2 cellular contexts compared by ENCODE assay signal in the genomic region with DNA sequence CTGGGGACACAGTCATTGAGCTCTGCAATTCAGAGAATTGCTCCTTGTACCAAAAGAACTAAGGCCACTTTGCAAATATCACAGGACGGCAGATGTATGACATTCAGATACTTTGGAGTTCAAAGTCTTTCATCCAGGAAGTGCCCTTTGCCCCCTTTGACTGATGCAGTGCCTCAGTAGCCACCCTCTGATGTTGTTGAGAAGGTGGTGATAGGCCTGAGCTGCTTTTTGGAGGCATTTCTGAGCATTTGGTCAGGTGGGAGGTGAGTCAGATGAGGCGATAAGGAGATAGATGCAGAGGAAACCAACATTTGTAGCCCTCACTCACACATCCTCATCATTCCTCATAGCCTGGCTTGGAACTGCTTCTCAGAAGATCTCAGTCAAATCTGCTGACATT.
TF ChIP-seq lines count a peak whose summit lies in the region.

No MANE protein-coding gene starts in this region.

TF ChIP-seq in IMR-90, 13 proteins besides CTCF, POLR2A, EP300 and RAD21 (continued from another document):
- TF ChIP-seq, protein P1, sequence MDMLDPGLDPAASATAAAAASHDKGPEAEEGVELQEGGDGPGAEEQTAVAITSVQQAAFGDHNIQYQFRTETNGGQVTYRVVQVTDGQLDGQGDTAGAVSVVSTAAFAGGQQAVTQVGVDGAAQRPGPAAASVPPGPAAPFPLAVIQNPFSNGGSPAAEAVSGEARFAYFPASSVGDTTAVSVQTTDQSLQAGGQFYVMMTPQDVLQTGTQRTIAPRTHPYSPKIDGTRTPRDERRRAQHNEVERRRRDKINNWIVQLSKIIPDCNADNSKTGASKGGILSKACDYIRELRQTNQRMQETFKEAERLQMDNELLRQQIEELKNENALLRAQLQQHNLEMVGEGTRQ (IDR thresholded peaks at IDR 0.05; ENCODE audit: low read depth, low read length), result no peak
- TF ChIP-seq RFX5 (IDR thresholded peaks at IDR 0.05; ENCODE audit: low read depth, low read length) (no peak), SMC3 (IDR thresholded peaks at IDR 0.05; ENCODE audit: low read depth, low read length) (no peak), MAFK (IDR thresholded peaks at IDR 0.05; ENCODE audit: low read depth, low read length) (no peak), FOS (IDR thresholded peaks at IDR 0.05; ENCODE audit: low read depth, low read length) (no peak), NFE2L2 (IDR thresholded peaks at IDR 0.05; ENCODE audit: low read depth, low read length) (no peak)
- TF ChIP-seq, protein P2, sequence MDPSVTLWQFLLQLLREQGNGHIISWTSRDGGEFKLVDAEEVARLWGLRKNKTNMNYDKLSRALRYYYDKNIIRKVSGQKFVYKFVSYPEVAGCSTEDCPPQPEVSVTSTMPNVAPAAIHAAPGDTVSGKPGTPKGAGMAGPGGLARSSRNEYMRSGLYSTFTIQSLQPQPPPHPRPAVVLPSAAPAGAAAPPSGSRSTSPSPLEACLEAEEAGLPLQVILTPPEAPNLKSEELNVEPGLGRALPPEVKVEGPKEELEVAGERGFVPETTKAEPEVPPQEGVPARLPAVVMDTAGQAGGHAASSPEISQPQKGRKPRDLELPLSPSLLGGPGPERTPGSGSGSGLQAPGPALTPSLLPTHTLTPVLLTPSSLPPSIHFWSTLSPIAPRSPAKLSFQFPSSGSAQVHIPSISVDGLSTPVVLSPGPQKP (IDR thresholded peaks at IDR 0.05; ENCODE audit: borderline replicate concordance, low read depth, low read length), result no peak

TF ChIP-seq in HEK293T, 16 proteins besides CTCF, POLR2A, EP300 and RAD21 (continued from another document):
- TF ChIP-seq, protein P3, sequence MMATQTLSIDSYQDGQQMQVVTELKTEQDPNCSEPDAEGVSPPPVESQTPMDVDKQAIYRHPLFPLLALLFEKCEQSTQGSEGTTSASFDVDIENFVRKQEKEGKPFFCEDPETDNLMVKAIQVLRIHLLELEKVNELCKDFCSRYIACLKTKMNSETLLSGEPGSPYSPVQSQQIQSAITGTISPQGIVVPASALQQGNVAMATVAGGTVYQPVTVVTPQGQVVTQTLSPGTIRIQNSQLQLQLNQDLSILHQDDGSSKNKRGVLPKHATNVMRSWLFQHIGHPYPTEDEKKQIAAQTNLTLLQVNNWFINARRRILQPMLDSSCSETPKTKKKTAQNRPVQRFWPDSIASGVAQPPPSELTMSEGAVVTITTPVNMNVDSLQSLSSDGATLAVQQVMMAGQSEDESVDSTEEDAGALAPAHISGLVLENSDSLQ (IDR thresholded peaks at IDR 0.05), result no peak
- TF ChIP-seq FOXM1 (IDR thresholded peaks at IDR 0.05; ENCODE audit: borderline replicate concordance) (no peak), SUZ12 (IDR thresholded peaks at IDR 0.05) (no peak), ARNT (IDR thresholded peaks at IDR 0.05) (no peak), FOXK2 (IDR thresholded peaks at IDR 0.05) (no peak), HDGF (IDR thresholded peaks at IDR 0.05; ENCODE audit: borderline replicate concordance) (no peak), FOXA1 (IDR thresholded peaks at IDR 0.05) (no peak), ELF4 (IDR thresholded peaks at IDR 0.05) (no peak), NFRKB (IDR thresholded peaks at IDR 0.05) (no peak), ZNF384 (IDR thresholded peaks at IDR 0.05) (no peak), L3MBTL2 (conservative IDR thresholded peaks at IDR 0.05) (no peak)
